Comparison of ENCODE assay signal across 1 cellular context in the genomic region with DNA sequence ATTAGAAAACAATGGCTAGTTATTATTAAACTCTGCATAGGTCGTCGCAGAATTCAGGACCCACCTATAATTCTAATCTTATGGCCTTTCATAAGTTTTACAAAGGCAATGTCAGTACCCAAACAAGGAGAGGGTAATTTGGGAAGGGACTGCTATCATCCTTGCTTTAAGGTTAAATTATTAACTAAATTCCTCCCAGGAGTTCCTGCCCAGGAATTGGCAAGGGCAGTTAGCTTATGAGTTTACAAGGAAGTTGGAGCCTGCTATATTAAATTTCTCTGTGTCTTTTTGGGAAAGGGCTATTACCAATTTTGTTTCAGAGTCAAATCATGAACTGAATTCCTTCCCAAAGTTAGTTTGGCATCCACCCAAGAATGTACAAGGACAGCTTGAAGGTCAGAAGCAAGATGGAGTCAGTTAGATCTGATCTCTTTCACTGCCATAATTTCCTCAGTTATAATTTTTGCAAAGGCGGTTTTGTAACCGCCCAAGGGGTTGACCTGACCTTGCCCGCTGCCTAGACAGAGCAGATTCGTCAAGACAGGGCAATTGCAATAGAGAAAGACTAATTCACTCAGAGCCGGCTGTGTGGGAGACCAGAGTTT.
TF ChIP-seq lines count a peak whose summit lies in the region.

No MANE protein-coding gene starts in this region.

TF ChIP-seq in GM23338, 12 proteins besides CTCF, POLR2A, EP300 and RAD21 (continued from another document):
- TF ChIP-seq CREB1 (CRISPR knock-in tag; IDR thresholded peaks at IDR 0.05; ENCODE audit: low read depth) (no peak), EZH2phosphoT487 (IDR thresholded peaks at IDR 0.05; ENCODE audit: unreplicated experiment) (no peak), EZH2 (IDR thresholded peaks at IDR 0.05; ENCODE audit: low read depth, unreplicated experiment) (no peak)
TF ChIP-seq in GM23338: peak in this region for 0.
